8 cellular contexts compared by ENCODE assay signal in genomic region chr7:100407285-100408180, GRCh38. TPM values are rescaled to one million over a fixed set of nuclear protein-coding genes. Genes with fewer than 3 reads are reported as not detected.
DNase-seq lines count a peak whose midpoint lies in the region; ATAC-seq and TF ChIP-seq lines count a peak whose summit lies in the region.

No MANE protein-coding gene starts in this region.

- no peaks in the 10 kb centered on the region for H3K36me3 ChIP-seq in esophagus squamous epithelium
- H3K36me3 ChIP-seq in neuronal stem cell (replicated peaks in 1 of 2; ENCODE audit: control insufficient read depth in 2 of 2, insufficient read depth in 2 of 2, low read length in 2 of 2): no peaks in the 10 kb centered on the region

- H2AFZ ChIP-seq in neuronal stem cell (ENCODE audit: low read length): no peak overlapping the region

- H2BK120ac ChIP-seq in neuronal stem cell (ENCODE audit: low read depth, low read length): no peak overlapping the region

- H3K4me1 ChIP-seq in esophagus squamous epithelium (peaks cover 0 to 8% (median 0%) of the 10 kb centered on the region in 3 donors), neuronal stem cell (ENCODE audit: control insufficient read depth in 2 of 2, insufficient read depth in 1 of 2, low read depth in 1 of 2, low read length in 2 of 2) (no peaks in the 10 kb centered on the region)

- H3K4me2 ChIP-seq in neuronal stem cell (ENCODE audit: insufficient read depth, low read length, poor library complexity, severe bottlenecking): no peak overlapping the region

- intact Hi-C loops in esophagus squamous epithelium (cut with DNase I): no loop called here

- H3K4me3 ChIP-seq in esophagus squamous epithelium: no peak overlapping the region
- no peak overlapping the region for H3K4me3 ChIP-seq in neuronal stem cell (ENCODE audit: low read length in 2 of 2)

- 44 to 50% methylated on average over 11 to 12 of the region's 12 CpGs for WGBS in esophagus squamous epithelium, 2 donors
- WGBS in neuronal stem cell (ENCODE audit: extremely low coverage in 2 of 2, insufficient read length in 2 of 2, insufficient replicate concordance in 1 of 2), 2 donors: no CpG with 5 or more reads among the region's 12 CpGs

- H3K14ac ChIP-seq in neuronal stem cell (ENCODE audit: low read length): no peak overlapping the region

- no peak overlapping the region for H3K4ac ChIP-seq in neuronal stem cell (ENCODE audit: low read length)

- H4K91ac ChIP-seq in neuronal stem cell (ENCODE audit: low read depth, low read length, poor library complexity): no peak overlapping the region

- TF ChIP-seq CTCF in esophagus squamous epithelium (IDR thresholded peaks at IDR 0.05): peak; percentile 17 to 64 (median 54)

- no peak for ATAC-seq in GM18868 (IDR thresholded peaks at IDR 0.05; ENCODE audit: unreplicated experiment)
- no peak for ATAC-seq in HG03045 (IDR thresholded peaks at IDR 0.05; ENCODE audit: unreplicated experiment)

- H3K18ac ChIP-seq in neuronal stem cell (ENCODE audit: low read length): no peak overlapping the region

- H3K9me3 ChIP-seq in esophagus squamous epithelium (no peaks in the 10 kb centered on the region), neuronal stem cell (replicated peaks in 1 of 2; ENCODE audit: control insufficient read depth in 2 of 2, insufficient read depth in 1 of 2, low read depth in 1 of 2, low read length in 2 of 2) (no peaks in the 10 kb centered on the region)

- DNase-seq in DMS114 treated with DMSO at 0.1 percent for 48 hours (lab: John Stamatoyannopoulos, UW; ENCODE audit: unreplicated experiment) (peak; percentile 44), H4 (ENCODE audit: low spot score) (peak; percentile 77), NCI-H2227 (lab: John Stamatoyannopoulos, UW; ENCODE audit: unreplicated experiment) (peak; percentile 75), esophagus squamous epithelium (lab: John Stamatoyannopoulos, UW) (no peak), neuronal stem cell (ENCODE audit: low spot score) (peak; percentile 56)
- DNase-seq in activated CD4-positive, alpha-beta T cell treated with anti-CD3 and anti-CD28 coated beads, Interleukin-2, amount 50 U/mL, for 48 hours: peak; percentile 21 to 38

- no peaks in the 10 kb centered on the region for H3K79me1 ChIP-seq in neuronal stem cell (ENCODE audit: low read depth, low read length)

- no peak overlapping the region for H2BK15ac ChIP-seq in neuronal stem cell (ENCODE audit: low read length)

- H3K23ac ChIP-seq in neuronal stem cell (ENCODE audit: low read depth, low read length, poor library complexity): no peak overlapping the region

- no peak overlapping the region for H2BK5ac ChIP-seq in neuronal stem cell (ENCODE audit: low read length)

- H3K9ac ChIP-seq in neuronal stem cell (ENCODE audit: low read depth, low read length, poor library complexity): no peak overlapping the region

- TF ChIP-seq POLR2A in esophagus squamous epithelium (IDR thresholded peaks at IDR 0.05): no peak

- H2BK12ac ChIP-seq in neuronal stem cell (ENCODE audit: low read length): no peak overlapping the region

- H4K8ac ChIP-seq in neuronal stem cell (ENCODE audit: low read depth, low read length): no peak overlapping the region

- no peak overlapping the region for H3K27ac ChIP-seq in esophagus squamous epithelium
- no peak overlapping the region for H3K27ac ChIP-seq in neuronal stem cell (replicated peaks; ENCODE audit: low read length)

- no peak overlapping the region for H2AK5ac ChIP-seq in neuronal stem cell (ENCODE audit: low read depth, low read length)

- no peaks in the 10 kb centered on the region for H3K27me3 ChIP-seq in esophagus squamous epithelium
- peaks cover 0 to 1% (median 0%) of the 10 kb centered on the region in 3 experiments for H3K27me3 ChIP-seq in neuronal stem cell (ENCODE audit: control insufficient read depth in 3 of 3, insufficient read depth in 3 of 3, low read depth in 1 of 3, low read length in 3 of 3)

RNA-seq across cellular contexts. Expression of gene ZCWPW1, which starts 21.0 kb away (rescaled TPM):
- 1.9 and 2.2 TPM in 2 replicates for total RNA-seq in H4 (2014; rRNA removed; shearing (Covaris generic))
- total RNA-seq in esophagus squamous epithelium: 1 to 10 TPM in 2 of 4 donors, under 1 TPM in 2; 0.83 to 4.2 (median 1.5) TPM
- polyA plus RNA-seq in neuronal stem cell (2013, experiment 1 of 2): 2.3 TPM
- 2.5 TPM for polyA plus RNA-seq in neuronal stem cell (2013, experiment 2 of 2)

RNA-seq across cellular contexts. Expression of gene MEPCE, which starts 22.1 kb away (rescaled TPM):
- 25.8 and 28.5 TPM in 2 replicates for total RNA-seq in H4 (2014; rRNA removed; shearing (Covaris generic))
- total RNA-seq in esophagus squamous epithelium: 10 to 100 TPM; 18.0 to 27.7 (median 23.4) TPM
- polyA plus RNA-seq in neuronal stem cell (2013, experiment 1 of 2): 17.9 TPM
- 17.2 TPM for polyA plus RNA-seq in neuronal stem cell (2013, experiment 2 of 2)

RNA-seq across cellular contexts. Expression of gene PPP1R35, which starts 28.8 kb away (rescaled TPM):
- 22.6 and 31.5 TPM in 2 replicates for total RNA-seq in H4 (2014; rRNA removed; shearing (Covaris generic))
- total RNA-seq in esophagus squamous epithelium: 10 to 100 TPM; 18.4 to 28.2 (median 26.4) TPM
- polyA plus RNA-seq in neuronal stem cell (2013, experiment 1 of 2): 72.3 TPM
- polyA plus RNA-seq in neuronal stem cell (2013, experiment 2 of 2): 69.0 TPM

RNA-seq across cellular contexts. Expression of gene PILRA, which starts 34.2 kb away (rescaled TPM):
- 0.54 TPM in 1 of 2 replicates, not detected in the other for total RNA-seq in H4 (2014; rRNA removed; shearing (Covaris generic))
- 1 to 10 TPM in 2 of 4 donors, under 1 TPM in 2; 0.61 to 5.0 (median 1.1) TPM for total RNA-seq in esophagus squamous epithelium
- 4.9 TPM for polyA plus RNA-seq in neuronal stem cell (2013, experiment 1 of 2)
- 5.1 TPM for polyA plus RNA-seq in neuronal stem cell (2013, experiment 2 of 2)

RNA-seq across cellular contexts. Expression of gene PILRB, which starts 49.6 kb away (rescaled TPM):
- 4.4 and 4.6 TPM in 2 replicates for total RNA-seq in H4 (2014; rRNA removed; shearing (Covaris generic))
- 10 to 100 TPM; 11.1 to 38.1 (median 25.7) TPM for total RNA-seq in esophagus squamous epithelium
- polyA plus RNA-seq in neuronal stem cell (2013, experiment 1 of 2): 19.3 TPM
- polyA plus RNA-seq in neuronal stem cell (2013, experiment 2 of 2): 18.7 TPM
